Comparison of ENCODE assay signal across 1 cellular context in genomic region chr16:19094542-19095365, GRCh38.
TF ChIP-seq lines count a peak whose summit lies in the region.

No MANE protein-coding gene starts in this region.

TF ChIP-seq in HepG2, 621 proteins besides CTCF, POLR2A, EP300 and RAD21 (continued from another document and continues in another):
- no peak for TF ChIP-seq GPBP1L1 (CRISPR knock-in tag; IDR thresholded peaks at IDR 0.05)
- TF ChIP-seq ZNF557 (CRISPR knock-in tag; IDR thresholded peaks at IDR 0.05), result no peak
- TF ChIP-seq RBFOX2 (IDR thresholded peaks at IDR 0.05; ENCODE audit: low read depth, low read length), result peak; percentile 46; the same call in 1 of the 2 replicates
- TF ChIP-seq, protein P1, sequence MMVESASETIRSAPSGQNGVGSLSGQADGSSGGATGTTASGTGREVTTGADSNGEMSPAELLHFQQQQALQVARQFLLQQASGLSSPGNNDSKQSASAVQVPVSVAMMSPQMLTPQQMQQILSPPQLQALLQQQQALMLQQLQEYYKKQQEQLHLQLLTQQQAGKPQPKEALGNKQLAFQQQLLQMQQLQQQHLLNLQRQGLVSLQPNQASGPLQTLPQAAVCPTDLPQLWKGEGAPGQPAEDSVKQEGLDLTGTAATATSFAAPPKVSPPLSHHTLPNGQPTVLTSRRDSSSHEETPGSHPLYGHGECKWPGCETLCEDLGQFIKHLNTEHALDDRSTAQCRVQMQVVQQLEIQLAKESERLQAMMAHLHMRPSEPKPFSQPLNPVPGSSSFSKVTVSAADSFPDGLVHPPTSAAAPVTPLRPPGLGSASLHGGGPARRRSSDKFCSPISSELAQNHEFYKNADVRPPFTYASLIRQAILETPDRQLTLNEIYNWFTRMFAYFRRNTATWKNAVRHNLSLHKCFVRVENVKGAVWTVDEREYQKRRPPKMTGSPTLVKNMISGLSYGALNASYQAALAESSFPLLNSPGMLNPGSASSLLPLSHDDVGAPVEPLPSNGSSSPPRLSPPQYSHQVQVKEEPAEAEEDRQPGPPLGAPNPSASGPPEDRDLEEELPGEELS (CRISPR knock-in tag; IDR thresholded peaks at IDR 0.05), result no peak
- TF ChIP-seq, protein P2, sequence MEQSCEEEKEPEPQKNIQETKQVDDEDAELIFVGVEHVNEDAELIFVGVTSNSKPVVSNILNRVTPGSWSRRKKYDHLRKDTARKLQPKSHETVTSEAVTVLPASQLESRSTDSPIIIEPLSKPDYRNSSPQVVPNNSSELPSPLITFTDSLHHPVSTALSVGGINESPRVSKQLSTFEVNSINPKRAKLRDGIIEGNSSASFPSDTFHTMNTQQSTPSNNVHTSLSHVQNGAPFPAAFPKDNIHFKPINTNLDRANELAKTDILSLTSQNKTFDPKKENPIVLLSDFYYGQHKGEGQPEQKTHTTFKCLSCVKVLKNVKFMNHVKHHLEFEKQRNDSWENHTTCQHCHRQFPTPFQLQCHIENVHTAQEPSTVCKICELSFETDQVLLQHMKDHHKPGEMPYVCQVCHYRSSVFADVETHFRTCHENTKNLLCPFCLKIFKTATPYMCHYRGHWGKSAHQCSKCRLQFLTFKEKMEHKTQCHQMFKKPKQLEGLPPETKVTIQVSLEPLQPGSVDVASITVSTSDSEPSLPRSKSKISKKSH (CRISPR knock-in tag; IDR thresholded peaks at IDR 0.05; ENCODE audit: borderline replicate concordance), result no peak
- TF ChIP-seq RFXANK (CRISPR knock-in tag; IDR thresholded peaks at IDR 0.05), result 0 out of 2 replicates have a peak, but pooled peaks have one; percentile 8
- no peak for TF ChIP-seq ZNF639 (CRISPR knock-in tag; conservative IDR thresholded peaks at IDR 0.05)
- peak; percentile 34; the same call in 1 of the 2 replicates for TF ChIP-seq PHF8 (CRISPR knock-in tag; IDR thresholded peaks at IDR 0.05)
- no peak for TF ChIP-seq SMAD1 (CRISPR knock-in tag; IDR thresholded peaks at IDR 0.05; ENCODE audit: borderline replicate concordance, low read depth)
- TF ChIP-seq ZNF558 (CRISPR knock-in tag; IDR thresholded peaks at IDR 0.05; ENCODE audit: borderline replicate concordance), result no peak
- peak; percentile 43; the same call in 1 of the 2 replicates for TF ChIP-seq ZNF549 (CRISPR knock-in tag; IDR thresholded peaks at IDR 0.05)
- TF ChIP-seq ZSCAN30 (CRISPR knock-in tag; IDR thresholded peaks at IDR 0.05), result no peak
- no peak for TF ChIP-seq ZNF235 (CRISPR knock-in tag; IDR thresholded peaks at IDR 0.05; ENCODE audit: borderline replicate concordance)
- TF ChIP-seq ZNF30 (CRISPR knock-in tag; IDR thresholded peaks at IDR 0.05), result no peak
- TF ChIP-seq ZNF678 (CRISPR knock-in tag; IDR thresholded peaks at IDR 0.05), result no peak
- no peak; the same call in 1 of the 2 replicates for TF ChIP-seq TGIF2 (CRISPR knock-in tag; IDR thresholded peaks at IDR 0.05)
- no peak for TF ChIP-seq ZNF615 (CRISPR knock-in tag; IDR thresholded peaks at IDR 0.05; ENCODE audit: borderline replicate concordance)
- TF ChIP-seq SP4 (CRISPR knock-in tag; IDR thresholded peaks at IDR 0.05), result no peak
- no peak for TF ChIP-seq BATF2 (CRISPR knock-in tag; IDR thresholded peaks at IDR 0.05)
- no peak for TF ChIP-seq BCLAF1 (IDR thresholded peaks at IDR 0.05)
- no peak for TF ChIP-seq ZNF577 (CRISPR knock-in tag; IDR thresholded peaks at IDR 0.05; ENCODE audit: borderline replicate concordance, low read depth)
- TF ChIP-seq ZBTB3 (CRISPR knock-in tag; IDR thresholded peaks at IDR 0.05; ENCODE audit: borderline replicate concordance, low read depth), result no peak
- no peak for TF ChIP-seq HOXA9 (CRISPR knock-in tag; IDR thresholded peaks at IDR 0.05; ENCODE audit: borderline replicate concordance)
- TF ChIP-seq HOXA5 (CRISPR knock-in tag; IDR thresholded peaks at IDR 0.05), result no peak
- no peak for TF ChIP-seq HNRNPLL (IDR thresholded peaks at IDR 0.05; ENCODE audit: low read depth, low read length, poor library complexity, severe bottlenecking)
- TF ChIP-seq THYN1 (CRISPR knock-in tag; IDR thresholded peaks at IDR 0.05; ENCODE audit: borderline replicate concordance, low read depth), result no peak
- TF ChIP-seq GPN1 (CRISPR knock-in tag; IDR thresholded peaks at IDR 0.05; ENCODE audit: borderline replicate concordance), result no peak
- no peak for TF ChIP-seq ARNT (IDR thresholded peaks at IDR 0.05)
- TF ChIP-seq, protein P3, sequence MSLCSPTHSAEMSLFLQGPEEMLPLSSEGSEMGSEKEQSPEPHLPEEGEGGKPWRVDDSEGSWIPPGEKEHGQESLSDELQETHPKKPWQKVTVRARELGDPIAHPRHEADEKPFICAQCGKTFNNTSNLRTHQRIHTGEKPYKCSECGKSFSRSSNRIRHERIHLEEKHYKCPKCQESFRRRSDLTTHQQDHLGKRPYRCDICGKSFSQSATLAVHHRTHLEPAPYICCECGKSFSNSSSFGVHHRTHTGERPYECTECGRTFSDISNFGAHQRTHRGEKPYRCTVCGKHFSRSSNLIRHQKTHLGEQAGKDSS (CRISPR knock-in tag; IDR thresholded peaks at IDR 0.05; ENCODE audit: borderline replicate concordance, low read depth), result no peak
- no peak for TF ChIP-seq ZNF644 (CRISPR knock-in tag; IDR thresholded peaks at IDR 0.05; ENCODE audit: low read depth)
- TF ChIP-seq, protein P4, sequence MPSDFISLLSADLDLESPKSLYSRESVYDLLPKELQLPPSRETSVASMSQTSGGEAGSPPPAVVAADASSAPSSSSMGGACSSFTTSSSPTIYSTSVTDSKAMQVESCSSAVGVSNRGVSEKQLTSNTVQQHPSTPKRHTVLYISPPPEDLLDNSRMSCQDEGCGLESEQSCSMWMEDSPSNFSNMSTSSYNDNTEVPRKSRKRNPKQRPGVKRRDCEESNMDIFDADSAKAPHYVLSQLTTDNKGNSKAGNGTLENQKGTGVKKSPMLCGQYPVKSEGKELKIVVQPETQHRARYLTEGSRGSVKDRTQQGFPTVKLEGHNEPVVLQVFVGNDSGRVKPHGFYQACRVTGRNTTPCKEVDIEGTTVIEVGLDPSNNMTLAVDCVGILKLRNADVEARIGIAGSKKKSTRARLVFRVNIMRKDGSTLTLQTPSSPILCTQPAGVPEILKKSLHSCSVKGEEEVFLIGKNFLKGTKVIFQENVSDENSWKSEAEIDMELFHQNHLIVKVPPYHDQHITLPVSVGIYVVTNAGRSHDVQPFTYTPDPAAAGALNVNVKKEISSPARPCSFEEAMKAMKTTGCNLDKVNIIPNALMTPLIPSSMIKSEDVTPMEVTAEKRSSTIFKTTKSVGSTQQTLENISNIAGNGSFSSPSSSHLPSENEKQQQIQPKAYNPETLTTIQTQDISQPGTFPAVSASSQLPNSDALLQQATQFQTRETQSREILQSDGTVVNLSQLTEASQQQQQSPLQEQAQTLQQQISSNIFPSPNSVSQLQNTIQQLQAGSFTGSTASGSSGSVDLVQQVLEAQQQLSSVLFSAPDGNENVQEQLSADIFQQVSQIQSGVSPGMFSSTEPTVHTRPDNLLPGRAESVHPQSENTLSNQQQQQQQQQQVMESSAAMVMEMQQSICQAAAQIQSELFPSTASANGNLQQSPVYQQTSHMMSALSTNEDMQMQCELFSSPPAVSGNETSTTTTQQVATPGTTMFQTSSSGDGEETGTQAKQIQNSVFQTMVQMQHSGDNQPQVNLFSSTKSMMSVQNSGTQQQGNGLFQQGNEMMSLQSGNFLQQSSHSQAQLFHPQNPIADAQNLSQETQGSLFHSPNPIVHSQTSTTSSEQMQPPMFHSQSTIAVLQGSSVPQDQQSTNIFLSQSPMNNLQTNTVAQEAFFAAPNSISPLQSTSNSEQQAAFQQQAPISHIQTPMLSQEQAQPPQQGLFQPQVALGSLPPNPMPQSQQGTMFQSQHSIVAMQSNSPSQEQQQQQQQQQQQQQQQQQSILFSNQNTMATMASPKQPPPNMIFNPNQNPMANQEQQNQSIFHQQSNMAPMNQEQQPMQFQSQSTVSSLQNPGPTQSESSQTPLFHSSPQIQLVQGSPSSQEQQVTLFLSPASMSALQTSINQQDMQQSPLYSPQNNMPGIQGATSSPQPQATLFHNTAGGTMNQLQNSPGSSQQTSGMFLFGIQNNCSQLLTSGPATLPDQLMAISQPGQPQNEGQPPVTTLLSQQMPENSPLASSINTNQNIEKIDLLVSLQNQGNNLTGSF (CRISPR knock-in tag; IDR thresholded peaks at IDR 0.05), result no peak
- no peak for TF ChIP-seq ZNF788 (CRISPR knock-in tag; IDR thresholded peaks at IDR 0.05; ENCODE audit: borderline replicate concordance)
- no peak for TF ChIP-seq MTF2 (CRISPR knock-in tag; IDR thresholded peaks at IDR 0.05; ENCODE audit: borderline replicate concordance)
- TF ChIP-seq ZNF589 (CRISPR knock-in tag; conservative IDR thresholded peaks at IDR 0.05), result no peak
- no peak for TF ChIP-seq ZNF510 (CRISPR knock-in tag; IDR thresholded peaks at IDR 0.05; ENCODE audit: low read depth)
- no peak for TF ChIP-seq ZNF720 (CRISPR knock-in tag; IDR thresholded peaks at IDR 0.05)
- TF ChIP-seq NR2C2 (CRISPR knock-in tag; IDR thresholded peaks at IDR 0.05; ENCODE audit: borderline replicate concordance), result peak; percentile 32; the same call in 1 of the 2 replicates
- TF ChIP-seq KMT2A (CRISPR knock-in tag; IDR thresholded peaks at IDR 0.05), result no peak
- 0 out of 2 replicates have a peak, but pooled peaks have one; percentile 22 for TF ChIP-seq HMG20B (CRISPR knock-in tag; conservative IDR thresholded peaks at IDR 0.05)
- TF ChIP-seq WIZ (CRISPR knock-in tag; IDR thresholded peaks at IDR 0.05), result no peak
- TF ChIP-seq, protein P5, sequence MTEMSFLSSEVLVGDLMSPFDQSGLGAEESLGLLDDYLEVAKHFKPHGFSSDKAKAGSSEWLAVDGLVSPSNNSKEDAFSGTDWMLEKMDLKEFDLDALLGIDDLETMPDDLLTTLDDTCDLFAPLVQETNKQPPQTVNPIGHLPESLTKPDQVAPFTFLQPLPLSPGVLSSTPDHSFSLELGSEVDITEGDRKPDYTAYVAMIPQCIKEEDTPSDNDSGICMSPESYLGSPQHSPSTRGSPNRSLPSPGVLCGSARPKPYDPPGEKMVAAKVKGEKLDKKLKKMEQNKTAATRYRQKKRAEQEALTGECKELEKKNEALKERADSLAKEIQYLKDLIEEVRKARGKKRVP (CRISPR knock-in tag; IDR thresholded peaks at IDR 0.05), result peak in 1 of 2 experiments; percentile 52; a peak in 1 of 4 replicates
- no peak for TF ChIP-seq ZFP90 (CRISPR knock-in tag; IDR thresholded peaks at IDR 0.05; ENCODE audit: borderline replicate concordance)
- no peak for TF ChIP-seq SOX13 (IDR thresholded peaks at IDR 0.05)
- no peak for TF ChIP-seq SOX13 (CRISPR knock-in tag; conservative IDR thresholded peaks at IDR 0.05 in 1 of 2, IDR thresholded peaks at IDR 0.05 in 1 of 2)
- TF ChIP-seq, protein P6, sequence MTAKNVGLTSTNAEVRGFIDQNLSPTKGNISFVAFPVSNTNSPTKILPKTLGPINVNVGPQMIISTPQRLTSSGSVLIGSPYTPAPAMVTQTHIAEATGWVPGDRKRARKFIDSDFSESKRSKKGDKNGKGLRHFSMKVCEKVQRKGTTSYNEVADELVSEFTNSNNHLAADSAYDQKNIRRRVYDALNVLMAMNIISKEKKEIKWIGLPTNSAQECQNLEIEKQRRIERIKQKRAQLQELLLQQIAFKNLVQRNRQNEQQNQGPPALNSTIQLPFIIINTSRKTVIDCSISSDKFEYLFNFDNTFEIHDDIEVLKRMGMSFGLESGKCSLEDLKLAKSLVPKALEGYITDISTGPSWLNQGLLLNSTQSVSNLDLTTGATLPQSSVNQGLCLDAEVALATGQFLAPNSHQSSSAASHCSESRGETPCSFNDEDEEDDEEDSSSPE (CRISPR knock-in tag; IDR thresholded peaks at IDR 0.05), result peak; percentile 24; the same call in 1 of the 2 replicates
- no peak for TF ChIP-seq ZNF572 (CRISPR knock-in tag; IDR thresholded peaks at IDR 0.05)
